In genomic region chr2:189702071-189702470, GRCh38 we compare ENCODE assay signal across 13 cellular contexts. TPM values are rescaled to one million over a fixed set of nuclear protein-coding genes. Genes with fewer than 3 reads are reported as not detected.
A peak's percentile ranks its signal among the peaks of the same experiment; 100 is the strongest.
DNase-seq lines count a peak whose midpoint lies in the region; TF ChIP-seq lines count a peak whose summit lies in the region.
"Had no signal": no experiment of that assay in that cellular context is flagged by ENCODE, and none has a peak within 500 bp of the region (broad histone marks: within the 10 kb centered on the region; RNA-seq: fewer than 3 reads in every experiment).

No MANE protein-coding gene starts in this region.

- no peak overlapping the region for H3K4ac ChIP-seq in trophoblast cell (ENCODE audit: low read depth, low read length)

- H3K18ac ChIP-seq in trophoblast cell (ENCODE audit: low read length) = no peak overlapping the region

- H3F3A ChIP-seq in GM23248 (ENCODE audit: insufficient read depth) = 0 out of 2 replicates have a peak, but pooled peaks cover 6% of the 10 kb centered on the region

- H4K20me1 ChIP-seq in GM23248 (ENCODE audit: insufficient read depth) = no peaks in the 10 kb centered on the region

- no peak overlapping the region for H2BK5ac ChIP-seq in trophoblast cell (ENCODE audit: low read depth, low read length, poor library complexity)

- H3K23ac ChIP-seq in trophoblast cell (ENCODE audit: low read length) = peak overlapping the region; percentile 69

- no peaks in the 10 kb centered on the region for H3K27me3 Mint-ChIP-seq in endothelial cell (ENCODE audit: unreplicated experiment)
- H3K27me3 Mint-ChIP-seq in activated CD4-positive, alpha-beta T cell treated with anti-CD3 and anti-CD28 coated beads, Interleukin-2, amount 10 ng/mL, durations not matched to agents 24 days and 14 days = no peaks in the 10 kb centered on the region
- H3K27me3 Mint-ChIP-seq: activated naive CD8-positive, alpha-beta T cell; naive thymus-derived CD8-positive, alpha-beta T cell had no signal

- H3K4me1 Mint-ChIP-seq in endothelial cell (ENCODE audit: unreplicated experiment) = no peaks in the 10 kb centered on the region
- no peaks in the 10 kb centered on the region for H3K4me1 Mint-ChIP-seq in activated CD4-positive, alpha-beta T cell treated with anti-CD3 and anti-CD28 coated beads, Interleukin-2, amount 10 ng/mL, durations not matched to agents 24 days and 14 days

- no peaks in the 10 kb centered on the region for H3K9me2 ChIP-seq in GM23248 (ENCODE audit: insufficient read depth)

- no peak overlapping the region for H2BK120ac ChIP-seq in trophoblast cell (ENCODE audit: insufficient read depth, low read length, poor library complexity)

- H3K27me3 ChIP-seq in GM23248 (replicated peaks; ENCODE audit: insufficient read depth) (no peaks in the 10 kb centered on the region), trophoblast cell (ENCODE audit: insufficient read depth, low read length) (no peaks in the 10 kb centered on the region)
- H3K27me3 ChIP-seq: SJSA1 had no signal

- no peaks in the 10 kb centered on the region for H3K36me3 Mint-ChIP-seq in endothelial cell (ENCODE audit: low read depth, unreplicated experiment)
- H3K36me3 Mint-ChIP-seq in activated CD4-positive, alpha-beta T cell treated with anti-CD3 and anti-CD28 coated beads, Interleukin-2, amount 10 ng/mL, durations not matched to agents 24 days and 14 days (ENCODE audit: low read depth) = no peaks in the 10 kb centered on the region

- intact Hi-C loops in activated CD4-positive, alpha-beta T cell treated with anti-CD3 and anti-CD28 coated beads, Interleukin-2, amount 10 ng/mL, durations not matched to agents 24 days and 14 days (cut with micrococcal nuclease) = no loop called here

- DNase-seq in GM23248 (peak; percentile 3), NB4 (ENCODE audit: low read depth) (peak; percentile 27), endothelial cell (ENCODE audit: low spot score) (no peak), trophoblast cell (no peak), COLO668 (lab: John Stamatoyannopoulos, UW; ENCODE audit: unreplicated experiment) (no peak), DMS79 treated with DMSO at 0.1 percent for 48 hours (lab: John Stamatoyannopoulos, UW) (no peak)
- DNase-seq in activated CD4-positive, alpha-beta T cell treated with anti-CD3 and anti-CD28 coated beads, Interleukin-2, amount 10 ng/mL, durations not matched to agents 24 days and 14 days = no peak
- DNase-seq: Calu3; left colon; naive thymus-derived CD8-positive, alpha-beta T cell; NCI-H1694 treated with DMSO at 0.1 percent for 48 hours had no signal

- no peaks in the 10 kb centered on the region for H3K9me3 Mint-ChIP-seq in endothelial cell (ENCODE audit: unreplicated experiment)
- H3K9me3 Mint-ChIP-seq in activated CD4-positive, alpha-beta T cell treated with anti-CD3 and anti-CD28 coated beads, Interleukin-2, amount 10 ng/mL, durations not matched to agents 24 days and 14 days = no peaks in the 10 kb centered on the region
- H3K9me3 Mint-ChIP-seq: naive thymus-derived CD8-positive, alpha-beta T cell had no signal

- H3K4me3 ChIP-seq in GM23248 = no peak overlapping the region
- no peak overlapping the region for H3K4me3 ChIP-seq in NB4 (ENCODE audit: low read depth, low read length)
- no peak overlapping the region for H3K4me3 ChIP-seq in trophoblast cell (ENCODE audit: low read depth, low read length)
- H3K4me3 ChIP-seq: SJSA1 had no signal

- H3K36me3 ChIP-seq in GM23248 (ENCODE audit: low read depth) = no peaks in the 10 kb centered on the region
- H3K36me3 ChIP-seq in trophoblast cell (ENCODE audit: control insufficient read depth in 1 of 2, insufficient read depth in 2 of 2, low read length in 2 of 2) = no peaks in the 10 kb centered on the region

- H3K4me2 ChIP-seq in GM23248 (ENCODE audit: unreplicated experiment) = no peak overlapping the region
- no peak overlapping the region for H3K4me2 ChIP-seq in trophoblast cell (ENCODE audit: low read length)

- H3K27ac Mint-ChIP-seq in endothelial cell (ENCODE audit: unreplicated experiment) = no peak overlapping the region
- H3K27ac Mint-ChIP-seq in activated CD4-positive, alpha-beta T cell treated with anti-CD3 and anti-CD28 coated beads, Interleukin-2, amount 10 ng/mL, durations not matched to agents 24 days and 14 days = no peak overlapping the region
- H3K27ac Mint-ChIP-seq: activated naive CD8-positive, alpha-beta T cell; naive thymus-derived CD8-positive, alpha-beta T cell had no signal

- H4K91ac ChIP-seq in trophoblast cell (ENCODE audit: low read depth, low read length) = no peak overlapping the region

- H4K8ac ChIP-seq in trophoblast cell (ENCODE audit: low read depth, low read length) = no peak overlapping the region

- H3K9me3 ChIP-seq in GM23248 (ENCODE audit: low read depth) (no peaks in the 10 kb centered on the region), trophoblast cell (ENCODE audit: insufficient read depth, low read depth, low read length) (no peaks in the 10 kb centered on the region)
- H3K9me3 ChIP-seq: SJSA1 had no signal

- no peak overlapping the region for H3K9ac ChIP-seq in GM23248
- peak overlapping the region; percentile 76 for H3K9ac ChIP-seq in trophoblast cell (ENCODE audit: low read length)

- H3K79me2 ChIP-seq in GM23248 (ENCODE audit: insufficient read depth) (no peaks in the 10 kb centered on the region), trophoblast cell (ENCODE audit: control insufficient read depth, insufficient read depth, low read length, poor library complexity) (no peaks in the 10 kb centered on the region)

- H4K12ac ChIP-seq in trophoblast cell (ENCODE audit: low read depth, low read length) = peak overlapping the region; percentile 54

- H3K4me1 ChIP-seq in GM23248 (ENCODE audit: insufficient read depth) = 0 out of 2 replicates have a peak, but pooled peaks cover 4% of the 10 kb centered on the region
- H3K4me1 ChIP-seq in trophoblast cell (ENCODE audit: control insufficient read depth in 1 of 2, insufficient read depth in 2 of 2, low read length in 2 of 2) = no peaks in the 10 kb centered on the region
- H3K4me1 ChIP-seq: SJSA1 had no signal

- in situ Hi-C loops in GM23248 (cut with MboI) = no loop called here

- TF ChIP-seq POLR2A in NB4 (IDR thresholded peaks at IDR 0.05; ENCODE audit: extremely low read depth, insufficient read length) = no peak

- H3K79me1 ChIP-seq in trophoblast cell (ENCODE audit: low read length) = no peaks in the 10 kb centered on the region

- H2BK12ac ChIP-seq in trophoblast cell (ENCODE audit: low read length) = no peak overlapping the region

- no peak overlapping the region for H3K14ac ChIP-seq in trophoblast cell (ENCODE audit: low read length)

- H3K27ac ChIP-seq in GM23248 = no peak overlapping the region
- no peak overlapping the region for H3K27ac ChIP-seq in trophoblast cell (ENCODE audit: low read depth, low read length)
- H3K27ac ChIP-seq: SJSA1 had no signal

- no peak overlapping the region for H3K4me3 Mint-ChIP-seq in endothelial cell (ENCODE audit: unreplicated experiment)
- H3K4me3 Mint-ChIP-seq in activated CD4-positive, alpha-beta T cell treated with anti-CD3 and anti-CD28 coated beads, Interleukin-2, amount 10 ng/mL, durations not matched to agents 24 days and 14 days = no peak overlapping the region
- H3K4me3 Mint-ChIP-seq: activated naive CD8-positive, alpha-beta T cell; naive thymus-derived CD8-positive, alpha-beta T cell had no signal

- peak; percentile 16 for TF ChIP-seq CTCF in NB4 (IDR thresholded peaks at IDR 0.05; ENCODE audit: low read depth, low read length)
- TF ChIP-seq CTCF in endothelial cell (IDR thresholded peaks at IDR 0.05; ENCODE audit: unreplicated experiment) = peak; percentile 60

- no peak overlapping the region for H2AK5ac ChIP-seq in trophoblast cell (ENCODE audit: low read length)

- H2AFZ ChIP-seq in GM23248 (no peak overlapping the region), trophoblast cell (ENCODE audit: insufficient read depth, low read length, poor library complexity) (no peak overlapping the region)

RNA-seq across cellular contexts. Expression of gene ANKAR, which starts 27.6 kb away (rescaled TPM):
- 2.3 and 3.4 TPM in 2 replicates for total RNA-seq in GM23248 (2014; rRNA removed; shearing (Covaris generic))
- 3.1 and 3.8 TPM in 2 replicates for polyA plus RNA-seq in GM23248 (2016; fragmentation: Nextera tagmentation; extraction: Ambion mirVana)
- total RNA-seq in endothelial cell (ENCODE audit: unreplicated experiment) = 8.5 TPM
- 1.2 and 1.3 TPM in 2 replicates for polyA plus RNA-seq in trophoblast cell (2013)
- total RNA-seq in activated CD4-positive, alpha-beta T cell treated with anti-CD3 and anti-CD28 coated beads, Interleukin-2, amount 10 ng/mL, durations not matched to agents 24 days and 14 days = 2.9 and 3.4 TPM in 2 replicates

RNA-seq across cellular contexts. Expression of gene ASNSD1, which starts 40.8 kb away (rescaled TPM):
- 63.4 and 67.7 TPM in 2 replicates for total RNA-seq in GM23248 (2014; rRNA removed; shearing (Covaris generic))
- 54.4 and 61.7 TPM in 2 replicates for polyA plus RNA-seq in GM23248 (2016; fragmentation: Nextera tagmentation; extraction: Ambion mirVana)
- total RNA-seq in endothelial cell (ENCODE audit: unreplicated experiment) = 35.7 TPM
- polyA plus RNA-seq in trophoblast cell (2013) = 97.0 and 99.4 TPM in 2 replicates
- total RNA-seq in activated CD4-positive, alpha-beta T cell treated with anti-CD3 and anti-CD28 coated beads, Interleukin-2, amount 10 ng/mL, durations not matched to agents 24 days and 14 days = 59.7 and 63.7 TPM in 2 replicates

Comparison
In these comparisons a context has a peak if more than half of its experiments do, and no peak if none do; other contexts are left out.
1. DNase-seq: peak in GM23248 (single experiment) and NB4 (single experiment); none in endothelial cell (single experiment), trophoblast cell (0 of 2), COLO668 (single experiment), activated CD4-positive, alpha-beta T cell treated with anti-CD3 and anti-CD28 coated beads, Interleukin-2, amount 10 ng/mL, durations not matched to agents 24 days and 14 days (single experiment) and DMS79 treated with DMSO at 0.1 percent for 48 hours (single experiment).